2 cellular contexts compared by ENCODE assay signal in genomic region chr7:43865277-43865676, GRCh38.
A peak's percentile ranks its signal among the peaks of the same experiment; 100 is the strongest.
TF ChIP-seq lines count a peak whose summit lies in the region.

No MANE protein-coding gene starts in this region.

TF ChIP-seq in HepG2, 621 proteins besides CTCF, POLR2A, EP300 and RAD21 (continues in another document):
- TF ChIP-seq, protein P1, sequence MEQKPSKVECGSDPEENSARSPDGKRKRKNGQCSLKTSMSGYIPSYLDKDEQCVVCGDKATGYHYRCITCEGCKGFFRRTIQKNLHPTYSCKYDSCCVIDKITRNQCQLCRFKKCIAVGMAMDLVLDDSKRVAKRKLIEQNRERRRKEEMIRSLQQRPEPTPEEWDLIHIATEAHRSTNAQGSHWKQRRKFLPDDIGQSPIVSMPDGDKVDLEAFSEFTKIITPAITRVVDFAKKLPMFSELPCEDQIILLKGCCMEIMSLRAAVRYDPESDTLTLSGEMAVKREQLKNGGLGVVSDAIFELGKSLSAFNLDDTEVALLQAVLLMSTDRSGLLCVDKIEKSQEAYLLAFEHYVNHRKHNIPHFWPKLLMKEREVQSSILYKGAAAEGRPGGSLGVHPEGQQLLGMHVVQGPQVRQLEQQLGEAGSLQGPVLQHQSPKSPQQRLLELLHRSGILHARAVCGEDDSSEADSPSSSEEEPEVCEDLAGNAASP (CRISPR knock-in tag; IDR thresholded peaks at IDR 0.05; ENCODE audit: borderline replicate concordance): peak; percentile 16; the same call in 1 of the 2 replicates
- TF ChIP-seq MXD4 (CRISPR knock-in tag; IDR thresholded peaks at IDR 0.05) (no peak), ZNF558 (CRISPR knock-in tag; IDR thresholded peaks at IDR 0.05; ENCODE audit: borderline replicate concordance) (no peak), LBX2 (CRISPR knock-in tag; IDR thresholded peaks at IDR 0.05; ENCODE audit: borderline replicate concordance) (no peak), ZNF326 (CRISPR knock-in tag; IDR thresholded peaks at IDR 0.05; ENCODE audit: borderline replicate concordance) (no peak), TBL1XR1 (IDR thresholded peaks at IDR 0.05; ENCODE audit: borderline replicate concordance, low read length, partially characterized antibody) (peak; percentile 99), NFYB (CRISPR knock-in tag; IDR thresholded peaks at IDR 0.05) (no peak), ZNF510 (CRISPR knock-in tag; IDR thresholded peaks at IDR 0.05; ENCODE audit: low read depth) (no peak), HDAC1 (CRISPR knock-in tag; IDR thresholded peaks at IDR 0.05) (no peak), GPN1 (CRISPR knock-in tag; IDR thresholded peaks at IDR 0.05; ENCODE audit: borderline replicate concordance) (no peak), SALL1 (CRISPR knock-in tag; IDR thresholded peaks at IDR 0.05) (peak; percentile 22; the same call in 1 of the 2 replicates), ZNF276 (CRISPR knock-in tag; IDR thresholded peaks at IDR 0.05; ENCODE audit: low read depth) (no peak), CBX2 (IDR thresholded peaks at IDR 0.05; ENCODE audit: low read depth, low read length) (no peak), CBX2 (CRISPR knock-in tag; IDR thresholded peaks at IDR 0.05; ENCODE audit: low read depth) (no peak), ZNF777 (CRISPR knock-in tag; IDR thresholded peaks at IDR 0.05) (no peak), SKI (IDR thresholded peaks at IDR 0.05; ENCODE audit: partially characterized antibody) (peak; percentile 99), NR2F6 (IDR thresholded peaks at IDR 0.05) (peak; percentile 68), NR2F6 (CRISPR knock-in tag; IDR thresholded peaks at IDR 0.05) (peak; percentile 60; the same call in 1 of the 2 replicates), ELF1 (CRISPR knock-in tag; IDR thresholded peaks at IDR 0.05) (no peak), GATA4 (IDR thresholded peaks at IDR 0.05; ENCODE audit: borderline replicate concordance, low read depth) (no peak), ZNF7 (CRISPR knock-in tag; IDR thresholded peaks at IDR 0.05) (no peak), ZNF232 (CRISPR knock-in tag; IDR thresholded peaks at IDR 0.05; ENCODE audit: borderline replicate concordance) (no peak), ZMYM4 (CRISPR knock-in tag; IDR thresholded peaks at IDR 0.05) (no peak), ZNF629 (CRISPR knock-in tag; conservative IDR thresholded peaks at IDR 0.05) (no peak), ZSCAN20 (CRISPR knock-in tag; IDR thresholded peaks at IDR 0.05; ENCODE audit: borderline replicate concordance) (no peak), HES4 (CRISPR knock-in tag; IDR thresholded peaks at IDR 0.05; ENCODE audit: borderline replicate concordance) (no peak), CC2D1A (CRISPR knock-in tag; IDR thresholded peaks at IDR 0.05) (no peak), NRL (CRISPR knock-in tag; IDR thresholded peaks at IDR 0.05; ENCODE audit: borderline replicate concordance) (no peak), PRMT3 (CRISPR knock-in tag; IDR thresholded peaks at IDR 0.05; ENCODE audit: borderline replicate concordance, low read depth) (no peak), GLI4 (CRISPR knock-in tag; IDR thresholded peaks at IDR 0.05; ENCODE audit: borderline replicate concordance) (no peak)
- TF ChIP-seq, protein P2, sequence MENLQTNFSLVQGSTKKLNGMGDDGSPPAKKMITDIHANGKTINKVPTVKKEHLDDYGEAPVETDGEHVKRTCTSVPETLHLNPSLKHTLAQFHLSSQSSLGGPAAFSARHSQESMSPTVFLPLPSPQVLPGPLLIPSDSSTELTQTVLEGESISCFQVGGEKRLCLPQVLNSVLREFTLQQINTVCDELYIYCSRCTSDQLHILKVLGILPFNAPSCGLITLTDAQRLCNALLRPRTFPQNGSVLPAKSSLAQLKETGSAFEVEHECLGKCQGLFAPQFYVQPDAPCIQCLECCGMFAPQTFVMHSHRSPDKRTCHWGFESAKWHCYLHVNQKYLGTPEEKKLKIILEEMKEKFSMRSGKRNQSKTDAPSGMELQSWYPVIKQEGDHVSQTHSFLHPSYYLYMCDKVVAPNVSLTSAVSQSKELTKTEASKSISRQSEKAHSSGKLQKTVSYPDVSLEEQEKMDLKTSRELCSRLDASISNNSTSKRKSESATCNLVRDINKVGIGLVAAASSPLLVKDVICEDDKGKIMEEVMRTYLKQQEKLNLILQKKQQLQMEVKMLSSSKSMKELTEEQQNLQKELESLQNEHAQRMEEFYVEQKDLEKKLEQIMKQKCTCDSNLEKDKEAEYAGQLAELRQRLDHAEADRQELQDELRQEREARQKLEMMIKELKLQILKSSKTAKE (CRISPR knock-in tag; IDR thresholded peaks at IDR 0.05; ENCODE audit: borderline replicate concordance): peak; percentile 78

TF ChIP-seq in GM12878, 131 proteins besides CTCF, POLR2A, EP300 and RAD21:
- TF ChIP-seq SMC3 (IDR thresholded peaks at IDR 0.05; ENCODE audit: borderline replicate concordance, low read length) (no peak), NR2F1 (conservative IDR thresholded peaks at IDR 0.05) (peak; percentile 42; the same call in 1 of the 2 replicates), RBBP5 (conservative IDR thresholded peaks at IDR 0.05) (no peak), MLLT1 (IDR thresholded peaks at IDR 0.05) (no peak), ZNF384 (IDR thresholded peaks at IDR 0.05; ENCODE audit: borderline replicate concordance, low read depth, low read length) (no peak)
